Comparison of ENCODE assay signal across 17 cellular contexts in the genomic region with DNA sequence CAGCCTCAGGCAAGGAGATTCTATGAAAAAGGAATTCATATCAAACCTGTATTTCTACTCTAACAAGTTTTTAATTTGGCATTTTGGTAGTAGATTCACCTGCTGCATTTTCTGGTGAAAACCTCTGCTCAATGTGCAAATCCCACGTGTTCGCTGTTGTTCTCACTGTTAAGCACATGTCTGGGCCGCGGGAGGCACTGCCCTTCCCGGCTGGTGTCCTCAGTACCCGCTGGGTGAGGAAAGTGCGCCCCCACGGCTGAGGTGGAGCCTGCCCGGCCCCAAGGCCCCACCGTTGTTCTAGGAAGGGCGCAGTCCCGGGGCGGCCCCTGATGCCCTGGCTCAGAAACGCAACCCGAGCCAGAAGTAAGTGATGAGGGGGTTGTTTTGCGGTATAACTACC.
DNase-seq lines count a peak whose midpoint lies in the region; ATAC-seq and TF ChIP-seq lines count a peak whose summit lies in the region.
"Had no signal": no experiment of that assay in that cellular context is flagged by ENCODE, and none has a peak within 500 bp of the region (broad histone marks: within the 10 kb centered on the region; RNA-seq: fewer than 3 reads in every experiment).

No MANE protein-coding gene starts in this region.

- peak overlapping the region; percentile 51 for H3K4me3 ChIP-seq in OCI-LY1 (ENCODE audit: low read depth, low read length, poor library complexity, severe bottlenecking)
- H3K4me3 ChIP-seq in endodermal cell (ENCODE audit: low read length): no peak overlapping the region
- H3K4me3 ChIP-seq in mesendoderm (ENCODE audit: low read length): no peak overlapping the region
- no peak overlapping the region for H3K4me3 ChIP-seq in mesenchymal stem cell (ENCODE audit: insufficient read depth in 1 of 2, low read depth in 1 of 2, low read length in 2 of 2)
- H3K4me3 ChIP-seq: SJSA1 had no signal

- peak; percentile 36; the same call in 1 of the 2 replicates for TF ChIP-seq CTCF in OCI-LY1 (IDR thresholded peaks at IDR 0.05; ENCODE audit: low read length)
- TF ChIP-seq CTCF in endodermal cell (conservative IDR thresholded peaks at IDR 0.05): peak; percentile 60

- no peak overlapping the region for H3K56ac ChIP-seq in mesendoderm (ENCODE audit: low read length)

- no peak overlapping the region for H3K4me3 Mint-ChIP-seq in endodermal cell

- DNase-seq in D341Med (ENCODE audit: low spot score): peak; percentile 30
- peak; percentile 79 for DNase-seq in endodermal cell
- DNase-seq in mesendoderm: peak; percentile 45
- DNase-seq in SW480 (ENCODE audit: low spot score): no peak
- no peak for DNase-seq in mesenchymal stem cell
- DNase-seq: COR-L47, DMS53, KBM-7, NCI-H1092 treated with DMSO at 0.1 percent for 48 hours, NCI-H1694 treated with DMSO at 0.1 percent for 48 hours, NCI-H2171, NCI-H82 had no signal

- H3K79me1 ChIP-seq in mesendoderm (ENCODE audit: low read length) (no peaks in the 10 kb centered on the region), mesenchymal stem cell (replicated peaks; ENCODE audit: low read length, poor library complexity, severe bottlenecking) (no peaks in the 10 kb centered on the region)

- peaks cover 2% of the 10 kb centered on the region for H3K27me3 Mint-ChIP-seq in endodermal cell (ENCODE audit: insufficient read depth)

- H3K4ac ChIP-seq in mesendoderm (ENCODE audit: low read depth, low read length): no peak overlapping the region
- no peak overlapping the region for H3K4ac ChIP-seq in mesenchymal stem cell (ENCODE audit: low read depth in 1 of 2, low read length in 2 of 2)

- H3K14ac ChIP-seq in mesenchymal stem cell (ENCODE audit: low read length in 2 of 2): no peak overlapping the region

- H3K27ac Mint-ChIP-seq in endodermal cell: no peak overlapping the region

- no peaks in the 10 kb centered on the region for H3K4me1 Mint-ChIP-seq in endodermal cell

- H3K9me3 ChIP-seq in OCI-LY1 (ENCODE audit: low read length) (no peaks in the 10 kb centered on the region), endodermal cell (ENCODE audit: control insufficient read depth, low read length) (no peaks in the 10 kb centered on the region), mesenchymal stem cell (ENCODE audit: control insufficient read depth, low read length) (no peaks in the 10 kb centered on the region)
- H3K9me3 ChIP-seq: SJSA1 had no signal

- ATAC-seq in HG02610 (IDR thresholded peaks at IDR 0.05; ENCODE audit: unreplicated experiment): no peak
- no peak for ATAC-seq in HG03342 (IDR thresholded peaks at IDR 0.05; ENCODE audit: unreplicated experiment)

- H2BK120ac ChIP-seq in mesendoderm (ENCODE audit: low read depth, low read length) (no peak overlapping the region), mesenchymal stem cell (ENCODE audit: low read depth, low read length) (no peak overlapping the region)

- H3K23ac ChIP-seq in mesendoderm (ENCODE audit: low read length) (no peak overlapping the region), mesenchymal stem cell (ENCODE audit: low read length in 2 of 2) (no peak overlapping the region)

- H3K4me2 ChIP-seq in OCI-LY1 (ENCODE audit: low read length) (peak overlapping the region; percentile 53), mesendoderm (ENCODE audit: low read length) (no peak overlapping the region), mesenchymal stem cell (ENCODE audit: low read length, poor library complexity, severe bottlenecking) (no peak overlapping the region)

- H2BK5ac ChIP-seq in mesendoderm (ENCODE audit: low read length): no peak overlapping the region
- no peak overlapping the region for H2BK5ac ChIP-seq in mesenchymal stem cell (ENCODE audit: low read depth, low read length, poor library complexity, severe bottlenecking)

- H3K27me3 ChIP-seq in OCI-LY1 (ENCODE audit: insufficient read depth, low read length): no peaks in the 10 kb centered on the region
- no peaks in the 10 kb centered on the region for H3K27me3 ChIP-seq in endodermal cell (ENCODE audit: control insufficient read depth, insufficient read depth, low read length, poor library complexity, severe bottlenecking)
- H3K27me3 ChIP-seq in mesendoderm (ENCODE audit: insufficient read depth, low read length, poor library complexity): no peaks in the 10 kb centered on the region
- H3K27me3 ChIP-seq in mesenchymal stem cell (ENCODE audit: control insufficient read depth in 1 of 2, insufficient read depth in 1 of 2, low read length in 2 of 2): no peaks in the 10 kb centered on the region
- H3K27me3 ChIP-seq: SJSA1 had no signal

- 90 to 92% methylated on average over 2 to 16 of the region's 16 CpGs for WGBS in endodermal cell (ENCODE audit: insufficient coverage in 1 of 2, insufficient read length in 1 of 2), 2 experiments
- WGBS in mesendoderm (ENCODE audit: extremely low coverage, insufficient coverage, low lambda C conversion rate): no CpG with 5 or more reads among the region's 16 CpGs
- 30% methylated on average over 16 of the region's 16 CpGs for WGBS in mesenchymal stem cell

- H3K9me3 Mint-ChIP-seq in endodermal cell: no peaks in the 10 kb centered on the region

- no peaks in the 10 kb centered on the region for H3K36me3 Mint-ChIP-seq in endodermal cell (ENCODE audit: low read depth)

- H4K5ac ChIP-seq in mesendoderm (ENCODE audit: low read length): no peak overlapping the region

- H3F3A ChIP-seq in OCI-LY1 (ENCODE audit: insufficient read depth, low read length): no peaks in the 10 kb centered on the region

- H2AK5ac ChIP-seq in mesendoderm (ENCODE audit: low read length): no peak overlapping the region
- no peak overlapping the region for H2AK5ac ChIP-seq in mesenchymal stem cell (ENCODE audit: low read length, severe bottlenecking)

- H2AFZ ChIP-seq in OCI-LY1 (ENCODE audit: low read length) (no peak overlapping the region), mesenchymal stem cell (ENCODE audit: low read depth, low read length) (no peak overlapping the region)

- no peak overlapping the region for H2BK15ac ChIP-seq in mesendoderm (replicated peaks; ENCODE audit: low read depth)
- H2BK15ac ChIP-seq in mesenchymal stem cell (ENCODE audit: low read depth, poor library complexity, severe bottlenecking): no peak overlapping the region

- H3K79me2 ChIP-seq in OCI-LY1 (ENCODE audit: insufficient read depth, low read length) (no peaks in the 10 kb centered on the region), mesendoderm (ENCODE audit: control insufficient read depth, insufficient read depth, low read length) (no peaks in the 10 kb centered on the region)

- H3K36me3 ChIP-seq in OCI-LY1 (ENCODE audit: insufficient read depth, low read length) (no peaks in the 10 kb centered on the region), endodermal cell (ENCODE audit: control insufficient read depth, insufficient read depth, low read length) (no peaks in the 10 kb centered on the region), mesendoderm (ENCODE audit: control insufficient read depth, insufficient read depth, low read length) (no peaks in the 10 kb centered on the region), mesenchymal stem cell (ENCODE audit: control insufficient read depth in 1 of 2, insufficient read depth in 2 of 2, low read depth in 1 of 2, low read length in 2 of 2) (no peaks in the 10 kb centered on the region)
- H3K36me3 ChIP-seq: SJSA1 had no signal

- no peak overlapping the region for H4K91ac ChIP-seq in mesenchymal stem cell (ENCODE audit: low read length)

- no peaks in the 10 kb centered on the region for H4K20me1 ChIP-seq in OCI-LY1 (ENCODE audit: insufficient read depth, low read length)

- no peaks in the 10 kb centered on the region for H3K9me2 ChIP-seq in OCI-LY1 (ENCODE audit: low read depth, low read length)

- H3K18ac ChIP-seq in mesendoderm (ENCODE audit: low read length) (no peak overlapping the region), mesenchymal stem cell (ENCODE audit: low read depth in 1 of 2, low read length in 2 of 2) (no peak overlapping the region)

- H3K4me1 ChIP-seq in OCI-LY1 (ENCODE audit: insufficient read depth, low read length, severe bottlenecking) (peaks cover 45% of the 10 kb centered on the region), endodermal cell (ENCODE audit: control insufficient read depth, insufficient read depth, low read length) (no peaks in the 10 kb centered on the region), mesendoderm (ENCODE audit: control insufficient read depth, low read depth, low read length) (no peaks in the 10 kb centered on the region), mesenchymal stem cell (ENCODE audit: control insufficient read depth, insufficient read depth, low read depth, low read length) (no peaks in the 10 kb centered on the region)
- H3K4me1 ChIP-seq: SJSA1 had no signal

- H4K8ac ChIP-seq in mesendoderm (ENCODE audit: low read depth, low read length) (no peak overlapping the region), mesenchymal stem cell (ENCODE audit: low read length) (no peak overlapping the region)

- no peak overlapping the region for H2BK12ac ChIP-seq in mesenchymal stem cell (ENCODE audit: low read length in 2 of 2)

- H3K27ac ChIP-seq in OCI-LY1 (ENCODE audit: low read depth, low read length, poor library complexity, severe bottlenecking): peak overlapping the region; percentile 87
- no peak overlapping the region for H3K27ac ChIP-seq in endodermal cell (ENCODE audit: low read depth, low read length)
- H3K27ac ChIP-seq in mesendoderm (ENCODE audit: low read depth, low read length): no peak overlapping the region
- no peak overlapping the region for H3K27ac ChIP-seq in mesenchymal stem cell (ENCODE audit: low read length, poor library complexity, severe bottlenecking)
- H3K27ac ChIP-seq: C4-2B, SJSA1 had no signal

- H3K9ac ChIP-seq in OCI-LY1 (ENCODE audit: low read length) (peak overlapping the region; percentile 57), endodermal cell (ENCODE audit: extremely low read depth, low read length, poor library complexity, severe bottlenecking) (no peak overlapping the region), mesendoderm (ENCODE audit: low read length) (no peak overlapping the region), mesenchymal stem cell (ENCODE audit: low read length) (no peak overlapping the region)

Comparison
In these comparisons a context has a peak if more than half of its experiments do, and no peak if none do; other contexts are left out.
1. DNase-seq: peak in D341Med (single experiment), endodermal cell (single experiment) and mesendoderm (single experiment); none in SW480 (single experiment) and mesenchymal stem cell (single experiment).